ENCODE assay signal across 24 cellular contexts in genomic region chr18:62769216-62769615, GRCh38.
"Had no signal": no experiment of that assay in that cellular context is flagged by ENCODE, and none has a peak within 500 bp of the region (broad histone marks: within the 10 kb centered on the region; RNA-seq: fewer than 3 reads in every experiment).

No MANE protein-coding gene starts in this region.

- H3K27ac Mint-ChIP-seq: activated naive CD8-positive, alpha-beta T cell treated with anti-CD3 and anti-CD28 coated beads, Interleukin-2, amount 10 ng/mL, durations not matched to agents 7 days and 5 days; activated T-helper 2 cell treated with anti-CD3 and anti-CD28 coated beads, Interferon-gamma antibody, Interleukin-2, Interleukin-4, amounts not matched to agents 10 μg/mL and 5 μg/mL and 100 μg/mL, durations not matched to agents 14 hours and 24 hours and 36 hours; dendritic cell treated with granulocyte-macrophage colony-stimulating factor and Interleukin-4, amounts not matched to agents 40 ng/mL and 50 ng/mL, for 4 days; T-cell; T-helper 2 cell treated with Interferon-gamma antibody and Interleukin-4, amounts not matched to agents 5 μg/mL and 100 μg/mL, for 36 hours had no signal

- H3K4me3 ChIP-seq: ovary, psoas muscle, tibial artery had no signal

- H3K27me3 ChIP-seq: neutrophil, ovary, tibial artery had no signal

- H3K27ac ChIP-seq: neutrophil, ovary, psoas muscle, tibial artery had no signal

- ATAC-seq: activated T-cell treated with anti-CD3 and anti-CD28 coated beads, Interleukin-2, amount 50 U/mL, for 4 hours; left ventricle myocardium superior; psoas muscle; right cardiac atrium; stimulated activated naive CD8-positive, alpha-beta T cell treated with anti-CD3 and anti-CD28 coated beads, Interleukin-15, Interleukin-2, amounts not matched to agents 100 U/mL and 50 U/mL, for 24 hours; T-cell had no signal

- DNase-seq: activated naive CD4-positive, alpha-beta T cell treated with Interleukin-2 at 50 U/mL for 16 hours; activated naive CD8-positive, alpha-beta T cell treated with anti-CD3 and anti-CD28 coated beads, Interleukin-2, amount 10 ng/mL, durations not matched to agents 7 days and 5 days; activated T-cell treated with anti-CD3 and anti-CD28 coated beads, Interleukin-2, amount 50 U/mL, for 4 hours; anterior cingulate cortex; caudate nucleus; effector CD8-positive, alpha-beta T cell; erythroblast; hippocampal formation; left ventricle myocardium superior; ovary; psoas muscle; right cardiac atrium; stimulated activated CD4-positive, alpha-beta T cell treated with anti-CD3 and anti-CD28 coated beads, Interleukin-4, amount 100 ng/mL, for 24 hours; stimulated activated naive CD8-positive, alpha-beta T cell treated with anti-CD3 and anti-CD28 coated beads, Interleukin-15, Interleukin-2, amounts not matched to agents 100 U/mL and 50 U/mL, for 24 hours; substantia nigra; T-cell; tibial artery had no signal

- H3K36me3 ChIP-seq: neutrophil, ovary, tibial artery had no signal

- H3K9me3 Mint-ChIP-seq: activated naive CD8-positive, alpha-beta T cell treated with anti-CD3 and anti-CD28 coated beads, Interleukin-2, amount 10 ng/mL, durations not matched to agents 7 days and 5 days; activated T-cell treated with anti-CD3 and anti-CD28 coated beads, Interleukin-2, amount 50 U/mL, for 4 hours; activated T-helper 2 cell treated with anti-CD3 and anti-CD28 coated beads, Interferon-gamma antibody, Interleukin-2, Interleukin-4, amounts not matched to agents 10 μg/mL and 5 μg/mL and 100 μg/mL, durations not matched to agents 14 hours and 24 hours and 36 hours; dendritic cell treated with granulocyte-macrophage colony-stimulating factor and Interleukin-4, amounts not matched to agents 40 ng/mL and 50 ng/mL, for 4 days; nephron; T-cell had no signal

- H3K36me3 Mint-ChIP-seq: T-cell had no signal

- H3K9me3 ChIP-seq: neutrophil, ovary, psoas muscle, tibial artery had no signal

- H3K4me3 Mint-ChIP-seq: activated naive CD8-positive, alpha-beta T cell treated with anti-CD3 and anti-CD28 coated beads, Interleukin-2, amount 10 ng/mL, durations not matched to agents 7 days and 5 days; activated T-cell treated with anti-CD3 and anti-CD28 coated beads, Interleukin-2, amount 50 U/mL, for 4 hours; brain; dendritic cell treated with granulocyte-macrophage colony-stimulating factor and Interleukin-4, amounts not matched to agents 40 ng/mL and 50 ng/mL, for 4 days; nephron; T-cell; T-helper 2 cell treated with Interferon-gamma antibody and Interleukin-4, amounts not matched to agents 5 μg/mL and 100 μg/mL, for 36 hours had no signal

- H3K27me3 Mint-ChIP-seq: activated naive CD8-positive, alpha-beta T cell treated with anti-CD3 and anti-CD28 coated beads, Interleukin-2, amount 10 ng/mL, durations not matched to agents 7 days and 5 days; brain; dendritic cell treated with granulocyte-macrophage colony-stimulating factor and Interleukin-4, amounts not matched to agents 40 ng/mL and 50 ng/mL, for 4 days; T-cell had no signal

- FAIRE-seq: TTC549 had no signal
